Comparison of ENCODE assay signal across 19 cellular contexts in genomic region chr4:186701788-186702187, GRCh38. TPM values are rescaled to one million over a fixed set of nuclear protein-coding genes. Genes with fewer than 3 reads are reported as not detected.
DNase-seq lines count a peak whose midpoint lies in the region; ATAC-seq, FAIRE-seq and TF ChIP-seq lines count a peak whose summit lies in the region.
"Had no signal": no experiment of that assay in that cellular context is flagged by ENCODE, and none has a peak within 500 bp of the region (broad histone marks: within the 10 kb centered on the region; RNA-seq: fewer than 3 reads in every experiment).

No MANE protein-coding gene starts in this region.

- peaks cover 67% of the 10 kb centered on the region for H3K36me3 Mint-ChIP-seq in Caco-2 (ENCODE audit: insufficient read depth, unreplicated experiment)

- no peak for DNase-seq in Caco-2
- DNase-seq in ascending aorta (ENCODE audit: low spot score in 2 of 2), result peak in 1 of 2 donors; percentile 62
- no peak for DNase-seq in kidney
- no peak for DNase-seq in gastrocnemius medialis
- no peak for DNase-seq in NCI-H1105 treated with DMSO at 0.1 percent for 48 hours (lab: John Stamatoyannopoulos, UW)
- no peak for DNase-seq in HuH-7.5 (ENCODE audit: low spot score)
- no peak for DNase-seq in NCI-H774 (lab: John Stamatoyannopoulos, UW)
- DNase-seq: activated CD4-positive, alpha-beta T cell treated with anti-CD3 and anti-CD28 coated beads, Interleukin-2, amount 10 ng/mL, durations not matched to agents 7 days and 5 days; activated T-cell treated with anti-CD3 and anti-CD28 coated beads, Interleukin-2, amount 50 U/mL, for 72 hours; amniotic stem cell; DMS53; effector CD4-positive, alpha-beta T cell; NCI-H1436; NCI-H446 treated with DMSO at 0.1 percent for 48 hours; PC-9 had no signal

- no peak for ATAC-seq in gastrocnemius medialis
- no peak for ATAC-seq in HG02884 (IDR thresholded peaks at IDR 0.05; ENCODE audit: unreplicated experiment)
- ATAC-seq: activated T-cell treated with anti-CD3 and anti-CD28 coated beads, Interleukin-2, amount 50 U/mL, for 72 hours; K562 had no signal

- H3K27ac ChIP-seq in ascending aorta, result peak overlapping the region; percentile 63 to 79
- H3K27ac ChIP-seq in kidney (ENCODE audit: low read depth in 2 of 2, low read length in 2 of 2), result peak overlapping the region; percentile 73 to 78
- peak overlapping the region; percentile 49 to 60 (median 57) for H3K27ac ChIP-seq in gastrocnemius medialis
- H3K27ac ChIP-seq: PC-9 had no signal

- H3K4me1 Mint-ChIP-seq in Caco-2 (ENCODE audit: low read depth, unreplicated experiment), result peaks cover 41% of the 10 kb centered on the region
- H3K4me1 Mint-ChIP-seq: activated CD4-positive, alpha-beta T cell treated with anti-CD3 and anti-CD28 coated beads, Interleukin-2, amount 10 ng/mL, durations not matched to agents 7 days and 5 days had no signal

- H3K27me3 ChIP-seq in Caco-2 (replicated peaks; ENCODE audit: control insufficient read depth, insufficient read depth, low read length) (no peaks in the 10 kb centered on the region), ascending aorta (no peaks in the 10 kb centered on the region), gastrocnemius medialis (no peaks in the 10 kb centered on the region)

- no peaks in the 10 kb centered on the region for H3K9me3 ChIP-seq in Caco-2
- no peaks in the 10 kb centered on the region for H3K9me3 ChIP-seq in ascending aorta
- H3K9me3 ChIP-seq in kidney (ENCODE audit: control insufficient read depth in 1 of 2, low read length in 2 of 2), result no peaks in the 10 kb centered on the region
- no peaks in the 10 kb centered on the region for H3K9me3 ChIP-seq in gastrocnemius medialis

- peak overlapping the region in 1 of 2 donors; percentile 12 for H3K9ac ChIP-seq in kidney (ENCODE audit: low read length in 2 of 2)

- H3K36me3 ChIP-seq in Caco-2 (ENCODE audit: control insufficient read depth, insufficient read depth, low read length), result no peaks in the 10 kb centered on the region; the same call in none of the 2 replicates
- H3K36me3 ChIP-seq in ascending aorta, result peaks cover under 1 to 4% of the 10 kb centered on the region in 2 donors
- H3K36me3 ChIP-seq in kidney (ENCODE audit: control insufficient read depth in 1 of 2, insufficient read depth in 2 of 2, low read length in 2 of 2), result peaks cover 2 to 3% of the 10 kb centered on the region in 2 donors
- H3K36me3 ChIP-seq in gastrocnemius medialis, result no peaks in the 10 kb centered on the region

- intact Hi-C loops in Caco-2 (cut with micrococcal nuclease; ENCODE audit: unreplicated experiment), result no loop called here
- intact Hi-C loops in ascending aorta (cut with DNase I), result loop anchor here (1.0 kb wide), 1 partner anchor 22 kb away; the partner anchor contains the start of gene FAT1
- intact Hi-C loops in kidney (cut with DNase I), result no loop called here
- intact Hi-C loops in gastrocnemius medialis (cut with DNase I; ENCODE audit: low total_unique reads), result no loop called here

- no peaks in the 10 kb centered on the region for H3K27me3 Mint-ChIP-seq in Caco-2 (ENCODE audit: insufficient read depth, unreplicated experiment)
- H3K27me3 Mint-ChIP-seq: activated CD4-positive, alpha-beta T cell treated with anti-CD3 and anti-CD28 coated beads, Interleukin-2, amount 10 ng/mL, durations not matched to agents 7 days and 5 days had no signal

- peak overlapping the region; percentile 81 for H3K27ac Mint-ChIP-seq in Caco-2 (ENCODE audit: unreplicated experiment)
- H3K27ac Mint-ChIP-seq: activated CD4-positive, alpha-beta T cell treated with anti-CD3 and anti-CD28 coated beads, Interleukin-2, amount 10 ng/mL, durations not matched to agents 7 days and 5 days; activated T-cell treated with anti-CD3 and anti-CD28 coated beads, Interleukin-2, amount 50 U/mL, for 72 hours; T-helper 1 cell treated with Interleukin-12 subunit alpha and Interleukin-12 subunit beta and Interleukin-4 antibody, amounts not matched to agents 30 μg/mL and 1 μg/mL, for 36 hours had no signal

- CTCF ChIA-PET in Caco-2 (lab: Charles Lee), result interaction anchor here (1.0 kb wide), 1 partner anchor 32 kb away, joined by 4 read pairs; no protein-coding TSS in a partner anchor

- no peak for TF ChIP-seq POLR2A in gastrocnemius medialis (IDR thresholded peaks at IDR 0.05)

- no peak overlapping the region for H3K4me3 Mint-ChIP-seq in Caco-2 (ENCODE audit: unreplicated experiment)
- H3K4me3 Mint-ChIP-seq: activated CD4-positive, alpha-beta T cell treated with anti-CD3 and anti-CD28 coated beads, Interleukin-2, amount 10 ng/mL, durations not matched to agents 7 days and 5 days; activated T-cell treated with anti-CD3 and anti-CD28 coated beads, Interleukin-2, amount 50 U/mL, for 72 hours; T-helper 1 cell treated with Interleukin-12 subunit alpha and Interleukin-12 subunit beta and Interleukin-4 antibody, amounts not matched to agents 30 μg/mL and 1 μg/mL, for 36 hours had no signal

- TF ChIP-seq CTCF in Caco-2 (IDR thresholded peaks at IDR 0.05; ENCODE audit: insufficient read depth in 1 of 2, low read depth in 1 of 2, low read length in 1 of 2, severe bottlenecking in 1 of 2, unreplicated experiment in 1 of 2) (no peak), ascending aorta (IDR thresholded peaks at IDR 0.05) (no peak), kidney (IDR thresholded peaks at IDR 0.05; ENCODE audit: borderline replicate concordance, extremely low read depth, insufficient read depth) (no peak), gastrocnemius medialis (IDR thresholded peaks at IDR 0.05 in 4 of 5, conservative IDR thresholded peaks at IDR 0.05 in 1 of 5) (no peak)

- H3K4me1 ChIP-seq in Caco-2, result peaks cover 47% of the 10 kb centered on the region
- peaks cover 26 to 45% of the 10 kb centered on the region in 2 donors for H3K4me1 ChIP-seq in ascending aorta
- H3K4me1 ChIP-seq in kidney (ENCODE audit: control insufficient read depth in 1 of 2, insufficient read depth in 1 of 2, low read depth in 1 of 2, low read length in 2 of 2), result peaks cover 27 to 50% of the 10 kb centered on the region in 2 donors
- H3K4me1 ChIP-seq in gastrocnemius medialis, result peaks cover 6 to 10% of the 10 kb centered on the region in 2 donors

- no peak for FAIRE-seq in kidney (lab: Jason Lieb, UNC)
- FAIRE-seq: K562, keratinocyte had no signal

- H3K4me3 ChIP-seq in Caco-2 (ENCODE audit: low read depth, low read length) (no peak overlapping the region), ascending aorta (peak overlapping the region in 1 of 2 donors; percentile 0), kidney (ENCODE audit: low read length in 2 of 2) (peak overlapping the region in 1 of 2 donors; percentile 21), gastrocnemius medialis (no peak overlapping the region)
- H3K4me3 ChIP-seq: K562, PC-9 had no signal

- no TSS peak for BruUV-seq in Caco-2 (replicated peaks; lab: Mats Ljungman, UMichigan)

- POLR2A ChIA-PET in Caco-2 (lab: Charles Lee), result no interaction called here

- H3K9me3 Mint-ChIP-seq in Caco-2 (ENCODE audit: unreplicated experiment), result no peaks in the 10 kb centered on the region

- in situ Hi-C loops in gastrocnemius medialis (cut with MboI; ENCODE audit: low sequenced_read_pairs in 4 of 4), result no loop called here

RNA-seq across cellular contexts. Expression of gene FAT1, which starts 21.9 kb away (rescaled TPM):
- 135 and 141 TPM in 2 replicates for total RNA-seq in Caco-2 (2022)
- total RNA-seq in ascending aorta, result 52.9 TPM
- 254 TPM for total RNA-seq in kidney
- 62.2 TPM for polyA plus RNA-seq in kidney (ENCODE audit: insufficient read depth, low read depth, low replicate concordance)
- total RNA-seq in gastrocnemius medialis, result 1 to 10 TPM; 2.3 to 9.7 (median 4.8) TPM
